Comparison of ENCODE assay signal across 5 cellular contexts in the genomic region with DNA sequence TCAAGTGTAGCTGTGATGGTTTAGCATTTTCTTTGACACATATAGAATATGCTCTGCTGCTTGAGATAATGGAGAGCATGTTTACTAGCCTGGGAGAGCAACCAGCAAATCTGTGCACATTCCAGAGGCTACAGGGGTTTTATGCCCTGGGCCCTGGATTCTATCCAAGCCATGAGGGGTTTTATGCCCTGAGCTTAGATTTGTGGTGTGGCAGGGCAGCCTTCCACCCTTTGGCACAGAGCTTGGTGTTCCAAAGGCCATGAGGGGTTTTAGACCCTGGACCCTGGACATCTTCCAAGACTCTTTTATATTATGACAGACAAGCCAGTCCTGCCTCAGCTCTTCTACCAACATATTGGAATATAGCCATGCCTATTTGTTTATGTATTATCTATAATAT.
DNase-seq lines count a peak whose midpoint lies in the region; TF ChIP-seq lines count a peak whose summit lies in the region.
"Not testable (repeated sequence)": the region's sequence is repeated elsewhere in the genome, so short reads cannot be mapped to it uniquely, and the experiment has no call there.

No MANE protein-coding gene starts in this region.

- H3K27me3 ChIP-seq in liver (ENCODE audit: control insufficient read depth in 4 of 4, insufficient read depth in 4 of 4, low read length in 3 of 4): not testable (repeated sequence)

- not testable (repeated sequence) for H3K36me3 ChIP-seq in liver (ENCODE audit: control insufficient read depth in 4 of 4, insufficient read depth in 3 of 4, low read depth in 1 of 4, low read length in 3 of 4)

- DNase-seq in activated CD4-positive, alpha-beta T cell treated with anti-CD3 and anti-CD28 coated beads, Interleukin-2, amount 10 ng/mL, durations not matched to agents 24 days and 14 days: peak; percentile 9
- DNase-seq in coronary artery (ENCODE audit: low spot score) (peak; percentile 7), osteocyte (ENCODE audit: extremely low spot score, unreplicated experiment) (peak; percentile 15)
- not testable (repeated sequence) for DNase-seq in endothelial cell (ENCODE audit: low spot score)

- H3K9ac ChIP-seq in liver (ENCODE audit: low read depth in 1 of 2, low read length in 2 of 2): not testable (repeated sequence)

- intact Hi-C loops in activated CD4-positive, alpha-beta T cell treated with anti-CD3 and anti-CD28 coated beads, Interleukin-2, amount 10 ng/mL, durations not matched to agents 24 days and 14 days (cut with micrococcal nuclease): not testable (repeated sequence)

- H3K9me3 ChIP-seq in liver (ENCODE audit: control insufficient read depth in 4 of 4, low read length in 3 of 4): not testable (repeated sequence)

- H3K27me3 Mint-ChIP-seq in activated CD4-positive, alpha-beta T cell treated with anti-CD3 and anti-CD28 coated beads, Interleukin-2, amount 10 ng/mL, durations not matched to agents 24 days and 14 days; endothelial cell (ENCODE audit: unreplicated experiment); osteocyte (ENCODE audit: unreplicated experiment): not testable (repeated sequence)

- H3K9me3 Mint-ChIP-seq in activated CD4-positive, alpha-beta T cell treated with anti-CD3 and anti-CD28 coated beads, Interleukin-2, amount 10 ng/mL, durations not matched to agents 24 days and 14 days: peaks cover 25% of the 10 kb centered on the region
- peaks cover 29% of the 10 kb centered on the region for H3K9me3 Mint-ChIP-seq in endothelial cell (ENCODE audit: unreplicated experiment)
- peaks cover 33% of the 10 kb centered on the region for H3K9me3 Mint-ChIP-seq in osteocyte (ENCODE audit: unreplicated experiment)

- TF ChIP-seq CTCF in coronary artery (IDR thresholded peaks at IDR 0.05); endothelial cell (IDR thresholded peaks at IDR 0.05; ENCODE audit: unreplicated experiment); liver (IDR thresholded peaks at IDR 0.05; ENCODE audit: low read depth, low read length, missing input control); osteocyte (IDR thresholded peaks at IDR 0.05): not testable (repeated sequence)

- not testable (repeated sequence) for H3K4me3 Mint-ChIP-seq in activated CD4-positive, alpha-beta T cell treated with anti-CD3 and anti-CD28 coated beads, Interleukin-2, amount 10 ng/mL, durations not matched to agents 24 days and 14 days; osteocyte (ENCODE audit: unreplicated experiment)
- peak overlapping the region; percentile 27 for H3K4me3 Mint-ChIP-seq in endothelial cell (ENCODE audit: unreplicated experiment)

- TF ChIP-seq RAD21 in liver (IDR thresholded peaks at IDR 0.05): not testable (repeated sequence)

- peaks cover 0 to 34% (median 28%) of the 10 kb centered on the region in 4 donors for H3K4me1 ChIP-seq in liver (ENCODE audit: control insufficient read depth in 4 of 4, insufficient read depth in 4 of 4, low read length in 3 of 4)

- H3K27ac ChIP-seq in coronary artery; liver (ENCODE audit: low read depth in 1 of 2, low read length in 2 of 2): not testable (repeated sequence)

- not testable (repeated sequence) for H3K36me3 Mint-ChIP-seq in activated CD4-positive, alpha-beta T cell treated with anti-CD3 and anti-CD28 coated beads, Interleukin-2, amount 10 ng/mL, durations not matched to agents 24 days and 14 days (ENCODE audit: low read depth); osteocyte (ENCODE audit: unreplicated experiment)
- H3K36me3 Mint-ChIP-seq in endothelial cell (ENCODE audit: low read depth, unreplicated experiment): peaks cover 30% of the 10 kb centered on the region

- not testable (repeated sequence) for H3K4me1 Mint-ChIP-seq in activated CD4-positive, alpha-beta T cell treated with anti-CD3 and anti-CD28 coated beads, Interleukin-2, amount 10 ng/mL, durations not matched to agents 24 days and 14 days; endothelial cell (ENCODE audit: unreplicated experiment); osteocyte (ENCODE audit: unreplicated experiment)

- H3K27ac Mint-ChIP-seq in activated CD4-positive, alpha-beta T cell treated with anti-CD3 and anti-CD28 coated beads, Interleukin-2, amount 10 ng/mL, durations not matched to agents 24 days and 14 days; endothelial cell (ENCODE audit: unreplicated experiment); osteocyte (ENCODE audit: unreplicated experiment): not testable (repeated sequence)

- not testable (repeated sequence) for H3K4me3 ChIP-seq in coronary artery; liver (ENCODE audit: low read depth in 1 of 3, low read length in 3 of 3)

TF ChIP-seq in liver, 16 proteins besides CTCF, POLR2A, EP300 and RAD21:
- TF ChIP-seq HNF4A (conservative IDR thresholded peaks at IDR 0.05) (peak; percentile 55 to 78), HNF4G (IDR thresholded peaks at IDR 0.05) (peak; percentile 31), RXRA (IDR thresholded peaks at IDR 0.05) (peak; percentile 11 to 16), SP1 (IDR thresholded peaks at IDR 0.05) (peak; percentile 51)
